8 cellular contexts compared by ENCODE assay signal in genomic region chr1:224113545-224113917, GRCh38. TPM values are rescaled to one million over a fixed set of nuclear protein-coding genes. Genes with fewer than 3 reads are reported as not detected.
DNase-seq lines count a peak whose midpoint lies in the region; ATAC-seq and TF ChIP-seq lines count a peak whose summit lies in the region.

No MANE protein-coding gene starts in this region.

- no peaks in the 10 kb centered on the region for H3K9me3 ChIP-seq in muscle layer of duodenum (ENCODE audit: control insufficient read depth in 1 of 2, low read length in 2 of 2)

- peak overlapping the region; percentile 86 for H3K27ac ChIP-seq in muscle layer of duodenum (ENCODE audit: low read length)

- H3K4me3 ChIP-seq in astrocyte of the spinal cord (ENCODE audit: low read depth, low read length): peak overlapping the region; percentile 99
- H3K4me3 ChIP-seq in muscle layer of duodenum (ENCODE audit: low read depth in 1 of 2, low read length in 2 of 2): peak overlapping the region; percentile 74 to 94

- peaks cover 24% of the 10 kb centered on the region for H3K4me1 Mint-ChIP-seq in CD14-positive monocyte

- no peaks in the 10 kb centered on the region for H3K27me3 ChIP-seq in muscle layer of duodenum (ENCODE audit: low read depth, low read length)

- H3K36me3 Mint-ChIP-seq in CD14-positive monocyte: peaks cover 0 to 2% of the 10 kb centered on the region in 2 donors

- H3K4me1 ChIP-seq in muscle layer of duodenum (ENCODE audit: control insufficient read depth in 1 of 2, insufficient read depth in 2 of 2, low read length in 2 of 2): peaks cover 5 to 22% of the 10 kb centered on the region in 2 donors

- DNase-seq in CD14-positive monocyte (ENCODE audit: low spot score) (no peak), astrocyte of the spinal cord (ENCODE audit: low read depth, low spot score) (no peak), HPDE6-E6E7 (ENCODE audit: extremely low spot score) (no peak), NCI-H510A treated with DMSO at 0.1 percent for 48 hours (lab: John Stamatoyannopoulos, UW) (no peak)
- no peak for DNase-seq in activated CD4-positive, CD25-positive, alpha-beta regulatory T cell (lab: John Stamatoyannopoulos, UW)

- H3K36me3 ChIP-seq in muscle layer of duodenum (ENCODE audit: control insufficient read depth in 1 of 2, insufficient read depth in 2 of 2, low read length in 2 of 2): no peaks in the 10 kb centered on the region

- intact Hi-C loops in CD14-positive monocyte (cut with micrococcal nuclease): loop anchor here (5.0 kb wide), 1 partner anchor 219 kb away; the partner anchor contains the start of gene NVL (in 2 of the 2)

- peaks cover 0 to 5% (median 0%) of the 10 kb centered on the region in 3 donors for H3K27me3 Mint-ChIP-seq in CD14-positive monocyte (ENCODE audit: low read depth in 3 of 3)

- ATAC-seq in HG02759 (IDR thresholded peaks at IDR 0.05; ENCODE audit: unreplicated experiment) (peak; percentile 13), GM18868 (IDR thresholded peaks at IDR 0.05; ENCODE audit: unreplicated experiment) (no peak)

- peak overlapping the region; percentile 86 to 94 for H3K4me3 Mint-ChIP-seq in CD14-positive monocyte

- H3K9me3 Mint-ChIP-seq in CD14-positive monocyte: no peaks in the 10 kb centered on the region

- TF ChIP-seq CTCF in CD14-positive monocyte (IDR thresholded peaks at IDR 0.05) (no peak), astrocyte of the spinal cord (IDR thresholded peaks at IDR 0.05; ENCODE audit: low read depth, low read length) (no peak)

- peak overlapping the region; percentile 89 to 95 (median 93) for H3K27ac Mint-ChIP-seq in CD14-positive monocyte

- in situ Hi-C loops in astrocyte of the spinal cord (cut with HindIII; ENCODE audit: low sequenced_read_pairs): no loop called here

RNA-seq across cellular contexts. Expression of gene FBXO28, which starts 0.4 kb away (rescaled TPM):
- polyA plus RNA-seq in CD14-positive monocyte: 10 to 100 TPM; 12.9 to 15.8 TPM
